Comparison of ENCODE assay signal across 13 cellular contexts in genomic region chr9:86279839-86280238, GRCh38. TPM values are rescaled to one million over a fixed set of nuclear protein-coding genes. Genes with fewer than 3 reads are reported as not detected.
DNase-seq lines count a peak whose midpoint lies in the region; ATAC-seq, FAIRE-seq and TF ChIP-seq lines count a peak whose summit lies in the region.
"Had no signal": no experiment of that assay in that cellular context is flagged by ENCODE, and none has a peak within 500 bp of the region (broad histone marks: within the 10 kb centered on the region; RNA-seq: fewer than 3 reads in every experiment).

No MANE protein-coding gene starts in this region.

- H3K4me1 ChIP-seq in A549 (peaks cover 13% of the 10 kb centered on the region; the same call in 2 of the 3 replicates), DOHH2 (ENCODE audit: control insufficient read depth, low read length) (peaks cover 23% of the 10 kb centered on the region)

- H3K9me3 ChIP-seq in A549 (no peaks in the 10 kb centered on the region), DOHH2 (ENCODE audit: control insufficient read depth, insufficient read depth, low read length) (no peaks in the 10 kb centered on the region)

- no peaks in the 10 kb centered on the region for H3K9me3 Mint-ChIP-seq in activated naive CD8-positive, alpha-beta T cell (ENCODE audit: low read depth)
- H3K9me3 Mint-ChIP-seq in naive B cell: no peaks in the 10 kb centered on the region

- no peak for TF ChIP-seq POLR2A in A549 (IDR thresholded peaks at IDR 0.05; ENCODE audit: low read length)

- peak overlapping the region; percentile 36 for H3K27ac Mint-ChIP-seq in activated naive CD8-positive, alpha-beta T cell
- peak overlapping the region in 5 of 6 donors; percentile 27 to 89 (median 44) for H3K27ac Mint-ChIP-seq in naive B cell
- H3K27ac Mint-ChIP-seq: CD14-positive monocyte had no signal

- FAIRE-seq in A549 (lab: Jason Lieb, UNC): no peak

- H3K4me1 Mint-ChIP-seq in activated naive CD8-positive, alpha-beta T cell (ENCODE audit: low read depth): peaks cover 58% of the 10 kb centered on the region
- H3K4me1 Mint-ChIP-seq in naive B cell: peaks cover 22 to 38% (median 32%) of the 10 kb centered on the region in 3 donors

- WGBS in A549 (ENCODE audit: missing lambda C conversion rate): 96% methylated on average over 3 of the region's 3 CpGs

- H3K27ac ChIP-seq in A549: no peak overlapping the region
- no peak overlapping the region for H3K27ac ChIP-seq in DOHH2 (ENCODE audit: low read depth, low read length)

- CTCF ChIA-PET in A549 (lab: Yijun Ruan, JAX): interaction anchor here (0.6 kb wide), 2 partner anchors 82 to 497 kb away, joined by 3 read pairs; no protein-coding TSS in a partner anchor

- H3K79me2 ChIP-seq in DOHH2 (ENCODE audit: control insufficient read depth, low read length): peaks cover 69% of the 10 kb centered on the region

- TF ChIP-seq EP300 in A549 (IDR thresholded peaks at IDR 0.05): no peak

- no peak for DNase-seq in A549 (ENCODE audit: low read depth in 1 of 2, low spot score in 1 of 2)
- DNase-seq in naive B cell: no peak
- no peak for DNase-seq in AG20443 (ENCODE audit: low spot score)
- no peak for DNase-seq in foreskin melanocyte
- DNase-seq in SW 1271 (lab: John Stamatoyannopoulos, UW): no peak
- DNase-seq: caudate nucleus; mammary epithelial cell; SIG-M5; stimulated activated naive CD4-positive, alpha-beta T cell had no signal

- H3K9me2 ChIP-seq in DOHH2 (replicated peaks; ENCODE audit: control insufficient read depth, low read length): no peaks in the 10 kb centered on the region

- H3K4me2 ChIP-seq in A549: peak overlapping the region; percentile 91; the same call in 2 of the 3 replicates
- H3K4me2 ChIP-seq in DOHH2 (ENCODE audit: low read length): peak overlapping the region; percentile 20; the same call in 1 of the 2 replicates

- no peaks in the 10 kb centered on the region for H3K27me3 Mint-ChIP-seq in activated naive CD8-positive, alpha-beta T cell
- no peaks in the 10 kb centered on the region for H3K27me3 Mint-ChIP-seq in naive B cell

- TF ChIP-seq CTCF in A549 (IDR thresholded peaks at IDR 0.05): no peak
- no peak for TF ChIP-seq CTCF in DOHH2 (IDR thresholded peaks at IDR 0.05; ENCODE audit: low read depth, low read length, poor library complexity, severe bottlenecking)

- H3K4me3 ChIP-seq in A549 (no peak overlapping the region), DOHH2 (ENCODE audit: low read length) (no peak overlapping the region)

- ATAC-seq in A549 (no peak), naive B cell (ENCODE audit: low read depth in 2 of 2) (no peak), GM21576 (IDR thresholded peaks at IDR 0.05; ENCODE audit: unreplicated experiment) (no peak)

- H3K27me3 ChIP-seq in DOHH2 (ENCODE audit: control insufficient read depth, low read length): no peaks in the 10 kb centered on the region

- H3F3A ChIP-seq in DOHH2 (ENCODE audit: control insufficient read depth, insufficient read depth): peaks cover 2% of the 10 kb centered on the region

- POLR2A ChIA-PET in A549 (lab: Yijun Ruan, JAX): no interaction called here

- H3K36me3 ChIP-seq in DOHH2 (ENCODE audit: control insufficient read depth, low read length): peaks cover 34% of the 10 kb centered on the region

- H4K20me1 ChIP-seq in DOHH2 (ENCODE audit: control insufficient read depth, insufficient read depth, low read depth, low read length): peaks cover 11% of the 10 kb centered on the region; the same call in 1 of the 2 replicates

- TF ChIP-seq RAD21 in A549 (conservative IDR thresholded peaks at IDR 0.05 in 1 of 2, IDR thresholded peaks at IDR 0.05 in 1 of 2): no peak

- peak overlapping the region; percentile 77 for H3K4me3 Mint-ChIP-seq in activated naive CD8-positive, alpha-beta T cell
- H3K4me3 Mint-ChIP-seq in naive B cell: peak overlapping the region in 6 of 8 donors; percentile 34 to 96 (median 76)
- H3K4me3 Mint-ChIP-seq: CD14-positive monocyte had no signal

- peaks cover 6% of the 10 kb centered on the region for H3K36me3 Mint-ChIP-seq in activated naive CD8-positive, alpha-beta T cell
- H3K36me3 Mint-ChIP-seq in naive B cell: no peaks in the 10 kb centered on the region

TF ChIP-seq in A549, 52 proteins besides CTCF, POLR2A, EP300 and RAD21:
- peak; percentile 79 for TF ChIP-seq MAFK (IDR thresholded peaks at IDR 0.05; ENCODE audit: partially characterized antibody)
- no peak for TF ChIP-seq SREBF2 (IDR thresholded peaks at IDR 0.05)
- TF ChIP-seq RNF2 (IDR thresholded peaks at IDR 0.05; ENCODE audit: borderline replicate concordance, low read depth): no peak
- no peak for TF ChIP-seq ESRRA (IDR thresholded peaks at IDR 0.05; ENCODE audit: borderline replicate concordance, low read length)
- no peak for TF ChIP-seq FOSL2 (IDR thresholded peaks at IDR 0.05)
- TF ChIP-seq FOSL2 (CRISPR knock-in tag; IDR thresholded peaks at IDR 0.05): no peak
TF ChIP-seq in A549: peak in this region for 1.

RNA-seq across cellular contexts. Expression of gene ISCA1, which starts 2.5 kb away (rescaled TPM):
- 48.6 and 58.2 TPM in 2 replicates for polyA plus RNA-seq in A549 (2011; rRNA removed)
- polyA plus RNA-seq in A549 (2012; cell fraction: cytosol; rRNA removed): 20.0 and 24.1 TPM in 2 replicates
- polyA plus RNA-seq in A549 (2012; cell fraction: nucleus; rRNA removed): 5.8 and 10.8 TPM in 2 replicates
- 39.8 to 45.1 TPM (median 42.4 TPM) in 3 replicates for polyA plus RNA-seq in A549 (2017; fragmentation: RNase III; extraction: RNeasy Plus Mini Kit Qiagen cat#74134 plus additional on column Dnase treatment)
- 13.6 and 14.1 TPM in 2 replicates for polyA minus RNA-seq in A549 (2011; rRNA and poly(A)+ RNA removed)
- polyA plus RNA-seq in naive B cell (ENCODE audit: low read depth in 6 of 6): 10 to 100 TPM; 29.0 to 95.6 (median 42.2) TPM

RNA-seq across cellular contexts. Expression of gene C9orf153, which starts 20.4 kb away (rescaled TPM):
- polyA plus RNA-seq in A549 (2011; rRNA removed) (0.08 and 0.17 TPM in 2 replicates), A549 (2017; fragmentation: RNase III; extraction: RNeasy Plus Mini Kit Qiagen cat#74134 plus additional on column Dnase treatment) (0.06 to 0.17 TPM (median 0.16 TPM) in 3 replicates), naive B cell (ENCODE audit: low read depth in 6 of 6) (under 1 TPM in 1 of 6 donors, not detected in 5; 0.18 TPM)
- 0.03 and 0.09 TPM in 2 replicates for polyA plus RNA-seq in A549 (2012; cell fraction: cytosol; rRNA removed)
- 0.05 and 0.07 TPM in 2 replicates for polyA plus RNA-seq in A549 (2012; cell fraction: nucleus; rRNA removed)
- 0.29 and 0.49 TPM in 2 replicates for polyA minus RNA-seq in A549 (2011; rRNA and poly(A)+ RNA removed)
- polyA plus RNA-seq: CD14-positive monocyte, mammary epithelial cell had no signal
